ENCODE assay signal across 22 cellular contexts in genomic region chr15:98582900-98583554, GRCh38.
A peak's percentile ranks its signal among the peaks of the same experiment; 100 is the strongest.
DNase-seq lines count a peak whose midpoint lies in the region; ATAC-seq, FAIRE-seq and TF ChIP-seq lines count a peak whose summit lies in the region.
"Had no signal": no experiment of that assay in that cellular context is flagged by ENCODE, and none has a peak within 500 bp of the region (broad histone marks: within the 10 kb centered on the region; RNA-seq: fewer than 3 reads in every experiment).

No MANE protein-coding gene starts in this region.

- H3K36me3 ChIP-seq in K562 (ENCODE audit: control insufficient read depth, insufficient read depth, low read length) (no peaks in the 10 kb centered on the region), neural progenitor cell (no peaks in the 10 kb centered on the region)
- H3K36me3 ChIP-seq: MG63 had no signal

- WGBS in K562 (ENCODE audit: insufficient coverage, low coverage, missing lambda C conversion rate): 2% methylated on average over 6 of the region's 6 CpGs

- no peak overlapping the region for H3K4me3 Mint-ChIP-seq in neural progenitor cell
- H3K4me3 Mint-ChIP-seq: B cell; CD8-positive, alpha-beta memory T cell had no signal

- intact Hi-C loops in K562 (cut with micrococcal nuclease): loop anchor here (5.0 kb wide), 1 partner anchor 79 kb away; no protein-coding TSS in a partner anchor

- TF ChIP-seq POLR2A in K562 (conservative IDR thresholded peaks at IDR 0.05): no peak

- no peak for FAIRE-seq in K562 (lab: Jason Lieb, UNC)
- FAIRE-seq: GM18507, H1, RCC 7860 had no signal

- POLR2A ChIA-PET in K562 (lab: Yijun Ruan, JAX): no interaction called here

- no peaks in the 10 kb centered on the region for H3K9me3 ChIP-seq in K562 (replicated peaks; ENCODE audit: control insufficient read depth, insufficient read depth, low read depth, low read length)
- no peaks in the 10 kb centered on the region for H3K9me3 ChIP-seq in neural progenitor cell (ENCODE audit: low read depth)

- H4K20me1 ChIP-seq in K562 (replicated peaks; ENCODE audit: control insufficient read depth, insufficient read depth, low read length): no peaks in the 10 kb centered on the region
- H4K20me1 ChIP-seq in neural progenitor cell (ENCODE audit: low read depth): no peaks in the 10 kb centered on the region

- H3K27ac Mint-ChIP-seq in neural progenitor cell: no peak overlapping the region
- H3K27ac Mint-ChIP-seq: B cell; CD8-positive, alpha-beta memory T cell had no signal

- H3K79me2 ChIP-seq in K562 (ENCODE audit: control insufficient read depth, insufficient read depth, low read length) (no peaks in the 10 kb centered on the region), neural progenitor cell (ENCODE audit: low read depth) (no peaks in the 10 kb centered on the region)

- no peak overlapping the region for H2AFZ ChIP-seq in K562 (ENCODE audit: low read depth, low read length)
- H2AFZ ChIP-seq in neural progenitor cell (replicated peaks): peak overlapping the region; percentile 79

- TF ChIP-seq CTCF in K562 (IDR thresholded peaks at IDR 0.05 in 2 of 3, conservative IDR thresholded peaks at IDR 0.05 in 1 of 3; ENCODE audit: insufficient read depth in 2 of 3, low read depth in 1 of 3, low read length in 3 of 3): no peak
- TF ChIP-seq CTCF in neural progenitor cell (IDR thresholded peaks at IDR 0.05): no peak

- peaks cover 6 to 11% of the 10 kb centered on the region in 2 experiments; a peak in 4 of 5 replicates for H3K27me3 ChIP-seq in K562 (ENCODE audit: control insufficient read depth in 2 of 2, insufficient read depth in 2 of 2, low read length in 2 of 2)
- no peaks in the 10 kb centered on the region for H3K27me3 ChIP-seq in neural progenitor cell

- H3K9ac ChIP-seq in K562 (ENCODE audit: insufficient read depth in 1 of 2, low read depth in 2 of 2, low read length in 2 of 2) (no peak overlapping the region), neural progenitor cell (peak overlapping the region; percentile 27)

- no peak for TF ChIP-seq EP300 in K562 (IDR thresholded peaks at IDR 0.05; ENCODE audit: low read length)

- H3K36me3 Mint-ChIP-seq in neural progenitor cell: no peaks in the 10 kb centered on the region
- H3K36me3 Mint-ChIP-seq: CD8-positive, alpha-beta memory T cell had no signal

- BruUV-seq in K562 (replicated peaks; lab: Mats Ljungman, UMichigan): no TSS peak

- peak; percentile 10 for DNase-seq in Caki2 (ENCODE audit: low read depth)
- peak; percentile 35 for DNase-seq in KBM-7
- no peak for DNase-seq in K562 (ENCODE audit: extremely low read depth in 1 of 4, low spot score in 3 of 4)
- no peak for DNase-seq in neural progenitor cell (ENCODE audit: low spot score)
- DNase-seq in activated effector memory CD4-positive, alpha-beta T cell treated with Interleukin-2 at 50 U/mL for 16 hours: no peak
- DNase-seq in HT-29 (ENCODE audit: low spot score): no peak
- DNase-seq in SK-N-DZ (ENCODE audit: low spot score): no peak
- DNase-seq: Calu3; CD8-positive, alpha-beta memory T cell; DMS153; DND-41; HCEC 1CT; MG63; NCI-H2029; NCI-H446 treated with DMSO at 0.1 percent for 48 hours; T-helper 2 cell had no signal

- H3K4me1 ChIP-seq in K562 (replicated peaks in 1 of 2; ENCODE audit: control insufficient read depth in 2 of 2, insufficient read depth in 2 of 2, low read length in 2 of 2) (no peaks in the 10 kb centered on the region), neural progenitor cell (peaks cover 5% of the 10 kb centered on the region)

- H3K4me3 ChIP-seq in K562 (no peak overlapping the region), neural progenitor cell (no peak overlapping the region)
- H3K4me3 ChIP-seq: MG63 had no signal

- in situ Hi-C loops in Caki2 (cut with HindIII; ENCODE audit: low pct_unique_long_range_greater_than_20kb, low sequenced_read_pairs) (no loop called here), KBM-7 (cut with MboI; ENCODE audit: low pct_unique_long_range_greater_than_20kb, low sequenced_read_pairs) (no loop called here), K562 (cut with MboI) (no loop called here)

- no peak overlapping the region for H3K4me2 ChIP-seq in K562 (ENCODE audit: insufficient read depth, low read length)
- H3K4me2 ChIP-seq in neural progenitor cell: no peak overlapping the region

- H3K27ac ChIP-seq in K562 (ENCODE audit: extremely low read depth, low read depth, low read length) (no peak overlapping the region), neural progenitor cell (no peak overlapping the region)
- H3K27ac ChIP-seq: C4-2B, HL-60 had no signal

- no peak for ATAC-seq in K562

- H3K4me1 Mint-ChIP-seq in neural progenitor cell: peaks cover 7% of the 10 kb centered on the region
- H3K4me1 Mint-ChIP-seq: B cell had no signal

- peaks cover 5% of the 10 kb centered on the region for H3K27me3 Mint-ChIP-seq in neural progenitor cell (ENCODE audit: insufficient read depth, low read depth)

- no peaks in the 10 kb centered on the region for H3F3A ChIP-seq in neural progenitor cell (ENCODE audit: low read depth)

- CTCF ChIA-PET in K562 (lab: Yijun Ruan, JAX; ENCODE audit: low intra/inter-chr PET ratio): no interaction called here

- H3K9me1 ChIP-seq in K562 (ENCODE audit: control insufficient read depth, insufficient read depth, low read length): no peaks in the 10 kb centered on the region

- no peaks in the 10 kb centered on the region for H3K9me3 Mint-ChIP-seq in neural progenitor cell

- TF ChIP-seq RAD21 in K562 (CRISPR knock-in tag; conservative IDR thresholded peaks at IDR 0.05 in 1 of 2, IDR thresholded peaks at IDR 0.05 in 1 of 2): no peak

TF ChIP-seq in K562, 482 proteins besides CTCF, POLR2A, EP300 and RAD21:
- TF ChIP-seq CBX8 (IDR thresholded peaks at IDR 0.05; ENCODE audit: borderline replicate concordance, extremely low read depth, low read depth, low read length, poor library complexity, severe bottlenecking) (peak; percentile 90), NUFIP1 (IDR thresholded peaks at IDR 0.05; ENCODE audit: partially characterized antibody) (no peak), THRAP3 (IDR thresholded peaks at IDR 0.05; ENCODE audit: borderline replicate concordance) (no peak), ZNF41 (CRISPR knock-in tag; conservative IDR thresholded peaks at IDR 0.05) (no peak), BRD4 (IDR thresholded peaks at IDR 0.05) (no peak), THRB (CRISPR knock-in tag; conservative IDR thresholded peaks at IDR 0.05) (no peak), BMI1 (IDR thresholded peaks at IDR 0.05; ENCODE audit: low read length) (0 out of 2 replicates have a peak, but pooled peaks have one; percentile 20), ZSCAN32 (CRISPR knock-in tag; IDR thresholded peaks at IDR 0.05) (no peak)

Comparison
In these comparisons a context has a peak if more than half of its experiments do, and no peak if none do; other contexts are left out.
1. DNase-seq: peak in Caki2 (single experiment) and KBM-7 (single experiment); none in K562 (0 of 4), neural progenitor cell (single experiment), activated effector memory CD4-positive, alpha-beta T cell treated with Interleukin-2 at 50 U/mL for 16 hours (single experiment), HT-29 (single experiment) and SK-N-DZ (single experiment).